Comparison of ENCODE assay signal across 4 cellular contexts in genomic region chr1:6026095-6026809, GRCh38.
A peak's percentile ranks its signal among the peaks of the same experiment; 100 is the strongest.
TF ChIP-seq lines count a peak whose summit lies in the region.

No MANE protein-coding gene starts in this region.

TF ChIP-seq in GM12891, 5 proteins besides CTCF, POLR2A, EP300 and RAD21:
- peak; percentile 73 for TF ChIP-seq POLR2AphosphoS5 (IDR thresholded peaks at IDR 0.05; ENCODE audit: low read depth, low read length)
- peak; percentile 72 for TF ChIP-seq POU2F2 (IDR thresholded peaks at IDR 0.05; ENCODE audit: low read depth, low read length)
- TF ChIP-seq PAX5 (IDR thresholded peaks at IDR 0.05; ENCODE audit: insufficient read depth, low read length, severe bottlenecking) = no peak
- TF ChIP-seq SPI1 (IDR thresholded peaks at IDR 0.05; ENCODE audit: low read depth, low read length) = 0 out of 2 replicates have a peak, but pooled peaks have one; percentile 20
- peak; percentile 76 for TF ChIP-seq TAF1 (IDR thresholded peaks at IDR 0.05; ENCODE audit: low read depth, low read length)

TF ChIP-seq in HEK293, 187 proteins besides CTCF, POLR2A, EP300 and RAD21:
- TF ChIP-seq ZNF335 (tag by site-specific recombination; conservative IDR thresholded peaks at IDR 0.05) = no peak
- 0 out of 2 replicates have a peak, but pooled peaks have one; percentile 20 for TF ChIP-seq GLIS2 (tag by site-specific recombination; IDR thresholded peaks at IDR 0.05)
- TF ChIP-seq ZNF549 (tag by site-specific recombination; IDR thresholded peaks at IDR 0.05) = no peak
- no peak for TF ChIP-seq ZNF837 (tag by site-specific recombination; IDR thresholded peaks at IDR 0.05)

TF ChIP-seq in GM12878, 131 proteins besides CTCF, POLR2A, EP300 and RAD21 (continues in another document):
- no peak for TF ChIP-seq NRF1 (conservative IDR thresholded peaks at IDR 0.05; ENCODE audit: low read depth, low read length)
- TF ChIP-seq PAX5 (IDR thresholded peaks at IDR 0.05; ENCODE audit: borderline replicate concordance, low read depth, low read length) = peak; percentile 81; the same call in 1 of the 2 replicates
- TF ChIP-seq, protein P1, sequence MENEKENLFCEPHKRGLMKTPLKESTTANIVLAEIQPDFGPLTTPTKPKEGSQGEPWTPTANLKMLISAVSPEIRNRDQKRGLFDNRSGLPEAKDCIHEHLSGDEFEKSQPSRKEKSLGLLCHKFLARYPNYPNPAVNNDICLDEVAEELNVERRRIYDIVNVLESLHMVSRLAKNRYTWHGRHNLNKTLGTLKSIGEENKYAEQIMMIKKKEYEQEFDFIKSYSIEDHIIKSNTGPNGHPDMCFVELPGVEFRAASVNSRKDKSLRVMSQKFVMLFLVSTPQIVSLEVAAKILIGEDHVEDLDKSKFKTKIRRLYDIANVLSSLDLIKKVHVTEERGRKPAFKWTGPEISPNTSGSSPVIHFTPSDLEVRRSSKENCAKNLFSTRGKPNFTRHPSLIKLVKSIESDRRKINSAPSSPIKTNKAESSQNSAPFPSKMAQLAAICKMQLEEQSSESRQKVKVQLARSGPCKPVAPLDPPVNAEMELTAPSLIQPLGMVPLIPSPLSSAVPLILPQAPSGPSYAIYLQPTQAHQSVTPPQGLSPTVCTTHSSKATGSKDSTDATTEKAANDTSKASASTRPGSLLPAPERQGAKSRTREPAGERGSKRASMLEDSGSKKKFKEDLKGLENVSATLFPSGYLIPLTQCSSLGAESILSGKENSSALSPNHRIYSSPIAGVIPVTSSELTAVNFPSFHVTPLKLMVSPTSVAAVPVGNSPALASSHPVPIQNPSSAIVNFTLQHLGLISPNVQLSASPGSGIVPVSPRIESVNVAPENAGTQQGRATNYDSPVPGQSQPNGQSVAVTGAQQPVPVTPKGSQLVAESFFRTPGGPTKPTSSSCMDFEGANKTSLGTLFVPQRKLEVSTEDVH (IDR thresholded peaks at IDR 0.05; ENCODE audit: low read depth, partially characterized antibody) = no peak
- TF ChIP-seq SIX5 (IDR thresholded peaks at IDR 0.05; ENCODE audit: low read depth, low read length, severe bottlenecking) = no peak
- no peak for TF ChIP-seq RB1 (IDR thresholded peaks at IDR 0.05; ENCODE audit: borderline replicate concordance)
- TF ChIP-seq BACH1 (IDR thresholded peaks at IDR 0.05; ENCODE audit: borderline replicate concordance) = peak; percentile 74; the same call in 1 of the 2 replicates
- TF ChIP-seq GABPA (IDR thresholded peaks at IDR 0.05; ENCODE audit: low read depth) = no peak
- TF ChIP-seq GATAD2B (conservative IDR thresholded peaks at IDR 0.05; ENCODE audit: low read depth) = peak; percentile 19; the same call in 1 of the 2 replicates
- no peak for TF ChIP-seq BMI1 (IDR thresholded peaks at IDR 0.05; ENCODE audit: borderline replicate concordance)
- TF ChIP-seq, protein P2, sequence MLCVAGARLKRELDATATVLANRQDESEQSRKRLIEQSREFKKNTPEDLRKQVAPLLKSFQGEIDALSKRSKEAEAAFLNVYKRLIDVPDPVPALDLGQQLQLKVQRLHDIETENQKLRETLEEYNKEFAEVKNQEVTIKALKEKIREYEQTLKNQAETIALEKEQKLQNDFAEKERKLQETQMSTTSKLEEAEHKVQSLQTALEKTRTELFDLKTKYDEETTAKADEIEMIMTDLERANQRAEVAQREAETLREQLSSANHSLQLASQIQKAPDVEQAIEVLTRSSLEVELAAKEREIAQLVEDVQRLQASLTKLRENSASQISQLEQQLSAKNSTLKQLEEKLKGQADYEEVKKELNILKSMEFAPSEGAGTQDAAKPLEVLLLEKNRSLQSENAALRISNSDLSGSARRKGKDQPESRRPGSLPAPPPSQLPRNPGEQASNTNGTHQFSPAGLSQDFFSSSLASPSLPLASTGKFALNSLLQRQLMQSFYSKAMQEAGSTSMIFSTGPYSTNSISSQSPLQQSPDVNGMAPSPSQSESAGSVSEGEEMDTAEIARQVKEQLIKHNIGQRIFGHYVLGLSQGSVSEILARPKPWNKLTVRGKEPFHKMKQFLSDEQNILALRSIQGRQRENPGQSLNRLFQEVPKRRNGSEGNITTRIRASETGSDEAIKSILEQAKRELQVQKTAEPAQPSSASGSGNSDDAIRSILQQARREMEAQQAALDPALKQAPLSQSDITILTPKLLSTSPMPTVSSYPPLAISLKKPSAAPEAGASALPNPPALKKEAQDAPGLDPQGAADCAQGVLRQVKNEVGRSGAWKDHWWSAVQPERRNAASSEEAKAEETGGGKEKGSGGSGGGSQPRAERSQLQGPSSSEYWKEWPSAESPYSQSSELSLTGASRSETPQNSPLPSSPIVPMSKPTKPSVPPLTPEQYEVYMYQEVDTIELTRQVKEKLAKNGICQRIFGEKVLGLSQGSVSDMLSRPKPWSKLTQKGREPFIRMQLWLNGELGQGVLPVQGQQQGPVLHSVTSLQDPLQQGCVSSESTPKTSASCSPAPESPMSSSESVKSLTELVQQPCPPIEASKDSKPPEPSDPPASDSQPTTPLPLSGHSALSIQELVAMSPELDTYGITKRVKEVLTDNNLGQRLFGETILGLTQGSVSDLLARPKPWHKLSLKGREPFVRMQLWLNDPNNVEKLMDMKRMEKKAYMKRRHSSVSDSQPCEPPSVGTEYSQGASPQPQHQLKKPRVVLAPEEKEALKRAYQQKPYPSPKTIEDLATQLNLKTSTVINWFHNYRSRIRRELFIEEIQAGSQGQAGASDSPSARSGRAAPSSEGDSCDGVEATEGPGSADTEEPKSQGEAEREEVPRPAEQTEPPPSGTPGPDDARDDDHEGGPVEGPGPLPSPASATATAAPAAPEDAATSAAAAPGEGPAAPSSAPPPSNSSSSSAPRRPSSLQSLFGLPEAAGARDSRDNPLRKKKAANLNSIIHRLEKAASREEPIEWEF (IDR thresholded peaks at IDR 0.05; ENCODE audit: insufficient replicate concordance, low read depth, low read length) = no peak
- no peak for TF ChIP-seq BCLAF1 (IDR thresholded peaks at IDR 0.05)
- TF ChIP-seq, protein P3, sequence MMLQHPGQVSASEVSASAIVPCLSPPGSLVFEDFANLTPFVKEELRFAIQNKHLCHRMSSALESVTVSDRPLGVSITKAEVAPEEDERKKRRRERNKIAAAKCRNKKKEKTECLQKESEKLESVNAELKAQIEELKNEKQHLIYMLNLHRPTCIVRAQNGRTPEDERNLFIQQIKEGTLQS (IDR thresholded peaks at IDR 0.05; ENCODE audit: borderline replicate concordance, extremely low read depth, low read depth, low read length) = no peak
- no peak; the same call in 1 of the 2 replicates for TF ChIP-seq YY1 (IDR thresholded peaks at IDR 0.05; ENCODE audit: low read depth, low read length)

TF ChIP-seq in liver, 16 proteins besides CTCF, POLR2A, EP300 and RAD21:
- no peak for TF ChIP-seq HNF4G (IDR thresholded peaks at IDR 0.05)
- TF ChIP-seq EGR1 (IDR thresholded peaks at IDR 0.05; ENCODE audit: low read depth in 2 of 2) = no peak
- TF ChIP-seq, protein P4, sequence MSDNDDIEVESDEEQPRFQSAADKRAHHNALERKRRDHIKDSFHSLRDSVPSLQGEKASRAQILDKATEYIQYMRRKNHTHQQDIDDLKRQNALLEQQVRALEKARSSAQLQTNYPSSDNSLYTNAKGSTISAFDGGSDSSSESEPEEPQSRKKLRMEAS (IDR thresholded peaks at IDR 0.05) = peak; percentile 57
- no peak for TF ChIP-seq REST (IDR thresholded peaks at IDR 0.05)
- TF ChIP-seq RXRA (IDR thresholded peaks at IDR 0.05) = no peak
- no peak for TF ChIP-seq FOXA2 (IDR thresholded peaks at IDR 0.05)
- TF ChIP-seq NR2F2 (IDR thresholded peaks at IDR 0.05) = no peak
